ENCODE assay signal across 14 cellular contexts in genomic region chr12:77087427-77087826, GRCh38. TPM values are rescaled to one million over a fixed set of nuclear protein-coding genes. Genes with fewer than 3 reads are reported as not detected.
A peak's percentile ranks its signal among the peaks of the same experiment; 100 is the strongest.
DNase-seq lines count a peak whose midpoint lies in the region; ATAC-seq lines count a peak whose summit lies in the region.
"Had no signal": no experiment of that assay in that cellular context is flagged by ENCODE, and none has a peak within 500 bp of the region (broad histone marks: within the 10 kb centered on the region; RNA-seq: fewer than 3 reads in every experiment).

No MANE protein-coding gene starts in this region.

- peak; percentile 68 for DNase-seq in AG20443 (ENCODE audit: low spot score)
- peak; percentile 86 for DNase-seq in M059J (ENCODE audit: low read depth)
- DNase-seq in cerebellar cortex (ENCODE audit: low spot score), result peak; percentile 15
- DNase-seq in kidney glomerular epithelial cell (lab: John Stamatoyannopoulos, UW), result peak; percentile 18
- DNase-seq in naive thymus-derived CD4-positive, alpha-beta T cell, result no peak
- DNase-seq in sciatic nerve (ENCODE audit: low spot score), result no peak
- DNase-seq in activated CD4-positive, alpha-beta T cell treated with anti-CD3 and anti-CD28 coated beads, Interleukin-2, amount 50 U/mL, for 4 hours, result no peak
- DNase-seq: NCI-H1436 treated with DMSO at 0.1 percent for 48 hours, NCI-H510A treated with DMSO at 0.1 percent for 48 hours, Peyer's patch, T-helper 17 cell, transverse colon had no signal

- H3K4me3 Mint-ChIP-seq in naive thymus-derived CD4-positive, alpha-beta T cell, result no peak overlapping the region
- H3K4me3 Mint-ChIP-seq: T-helper 17 cell had no signal

- H3K27ac ChIP-seq in naive thymus-derived CD4-positive, alpha-beta T cell (ENCODE audit: low read depth, low read length), result no peak overlapping the region
- H3K27ac ChIP-seq: Peyer's patch, transverse colon had no signal

- H3K9me3 Mint-ChIP-seq in naive thymus-derived CD4-positive, alpha-beta T cell, result peaks cover 0 to 5% (median 0%) of the 10 kb centered on the region in 11 donors

- H3K36me3 Mint-ChIP-seq in naive thymus-derived CD4-positive, alpha-beta T cell, result no peaks in the 10 kb centered on the region

- ATAC-seq in naive thymus-derived CD4-positive, alpha-beta T cell, result no peak
- ATAC-seq in GM19452 (IDR thresholded peaks at IDR 0.05; ENCODE audit: unreplicated experiment) (no peak), sciatic nerve (no peak)
- ATAC-seq: K562, T-helper 17 cell had no signal

- CTCF ChIA-PET in naive thymus-derived CD4-positive, alpha-beta T cell (lab: Charles Lee), result no interaction called here

- POLR2A ChIA-PET in naive thymus-derived CD4-positive, alpha-beta T cell (lab: Charles Lee), result no interaction called here

- peaks cover 0 to 3% (median 0%) of the 10 kb centered on the region in 7 donors for H3K4me1 Mint-ChIP-seq in naive thymus-derived CD4-positive, alpha-beta T cell

- H3K27me3 Mint-ChIP-seq in naive thymus-derived CD4-positive, alpha-beta T cell, result peaks cover 0 to 4% (median 0%) of the 10 kb centered on the region in 5 donors

- no peaks in the 10 kb centered on the region for H3K9me3 ChIP-seq in naive thymus-derived CD4-positive, alpha-beta T cell (ENCODE audit: control insufficient read depth in 2 of 3, low read length in 3 of 3)
- H3K9me3 ChIP-seq: Peyer's patch, transverse colon had no signal

- no peaks in the 10 kb centered on the region for H3K36me3 ChIP-seq in naive thymus-derived CD4-positive, alpha-beta T cell (ENCODE audit: control insufficient read depth in 2 of 3, insufficient read depth in 3 of 3, low read length in 3 of 3)
- H3K36me3 ChIP-seq: Peyer's patch, transverse colon had no signal

- no peak overlapping the region for H3K4me3 ChIP-seq in naive thymus-derived CD4-positive, alpha-beta T cell (ENCODE audit: low read length)
- H3K4me3 ChIP-seq: K562, Peyer's patch, transverse colon had no signal

- no peaks in the 10 kb centered on the region for H3K27me3 ChIP-seq in naive thymus-derived CD4-positive, alpha-beta T cell (ENCODE audit: control insufficient read depth in 2 of 2, insufficient read depth in 2 of 2, low read length in 2 of 2)
- H3K27me3 ChIP-seq: Peyer's patch, transverse colon had no signal

- H3K27ac Mint-ChIP-seq in naive thymus-derived CD4-positive, alpha-beta T cell, result no peak overlapping the region
- H3K27ac Mint-ChIP-seq: T-helper 17 cell had no signal

- intact Hi-C loops in naive thymus-derived CD4-positive, alpha-beta T cell (cut with micrococcal nuclease), result no loop called here
- intact Hi-C loops in sciatic nerve (cut with DNase I), result no loop called here

- no peaks in the 10 kb centered on the region for H3K4me1 ChIP-seq in naive thymus-derived CD4-positive, alpha-beta T cell (ENCODE audit: control insufficient read depth in 2 of 2, insufficient read depth in 2 of 2, low read length in 2 of 2)
- H3K4me1 ChIP-seq: Peyer's patch, transverse colon had no signal

RNA-seq across cellular contexts. Expression of gene E2F7, which starts 22.1 kb away (rescaled TPM):
- total RNA-seq in M059J (2014; rRNA removed; shearing (Covaris generic)), result 27.4 and 36.7 TPM in 2 replicates
- 10 to 100 TPM in 1 of 5 experiments, under 1 TPM in 1, not detected in 3; 0.22 to 17.6 TPM for total RNA-seq in naive thymus-derived CD4-positive, alpha-beta T cell
- polyA plus RNA-seq in naive thymus-derived CD4-positive, alpha-beta T cell, result not detected
- 0.27 TPM for total RNA-seq in sciatic nerve

Comparison
In these comparisons a context has a peak if more than half of its experiments do, and no peak if none do; other contexts are left out.
1. DNase-seq: peak in AG20443 (single experiment), M059J (single experiment), cerebellar cortex (single experiment) and kidney glomerular epithelial cell (single experiment); none in naive thymus-derived CD4-positive, alpha-beta T cell (0 of 9), sciatic nerve (single experiment) and activated CD4-positive, alpha-beta T cell treated with anti-CD3 and anti-CD28 coated beads, Interleukin-2, amount 50 U/mL, for 4 hours (0 of 2).